8 cellular contexts compared by ENCODE assay signal in the genomic region with DNA sequence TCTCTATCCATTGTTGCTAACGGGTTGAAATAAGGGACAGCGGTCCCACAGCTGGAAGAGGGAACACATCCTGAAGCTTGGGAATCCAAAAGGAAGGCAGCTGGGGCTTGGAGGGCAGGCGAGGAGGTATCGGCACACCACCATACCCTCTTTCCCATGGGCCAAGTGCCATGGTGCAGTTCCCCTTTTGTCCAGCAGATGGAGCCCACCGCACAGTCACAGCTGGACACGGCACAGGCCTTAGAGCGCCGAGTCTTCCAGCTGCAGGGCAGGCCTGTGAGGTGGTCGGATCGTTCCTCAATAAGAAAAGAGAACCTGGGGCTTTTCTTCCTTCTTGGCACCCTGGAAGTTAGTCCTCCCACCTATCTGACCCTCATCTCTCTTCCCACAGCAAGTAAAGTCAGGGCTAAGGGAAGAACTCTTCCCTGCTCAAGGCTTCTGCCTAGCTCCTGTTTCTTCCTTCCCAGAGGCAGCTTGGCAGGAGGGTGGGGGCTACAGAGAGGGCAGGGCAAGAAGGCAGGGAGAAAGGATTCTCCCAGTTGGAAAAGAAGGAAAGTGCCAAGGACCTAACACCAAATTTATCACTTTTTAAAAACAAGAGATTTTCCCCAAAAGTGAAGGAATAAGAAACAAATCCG. TPM values are rescaled to one million over a fixed set of nuclear protein-coding genes. Genes with fewer than 3 reads are reported as not detected.
DNase-seq lines count a peak whose midpoint lies in the region; ATAC-seq, FAIRE-seq and TF ChIP-seq lines count a peak whose summit lies in the region.

No MANE protein-coding gene starts in this region.

- DNase-seq in ELR (ENCODE audit: low read depth) (peak; percentile 73), HT-29 (ENCODE audit: low spot score) (peak; percentile 84), SK-MEL-5 (ENCODE audit: low read depth, low spot score) (peak; percentile 84), Right ventricle myocardium superior (peak; percentile 90), progenitor cell of endocrine pancreas (ENCODE audit: low spot score, unreplicated experiment) (peak; percentile 90), urothelium cell line (ENCODE audit: low spot score) (peak; percentile 88)
- DNase-seq in activated naive CD4-positive, alpha-beta T cell treated with anti-CD3 and anti-CD28 coated beads for 36 hours: peak; percentile 93

- intact Hi-C loops in activated naive CD4-positive, alpha-beta T cell treated with anti-CD3 and anti-CD28 coated beads for 36 hours (cut with micrococcal nuclease): loop anchor here (1.0 kb wide), 2 partner anchors 16 to 53 kb away; no protein-coding TSS in a partner anchor
- intact Hi-C loops in Right ventricle myocardium superior (cut with DNase I): no loop called here

- peak; percentile 63 for FAIRE-seq in urothelium cell line (lab: Jason Lieb, UNC)

- CTCF ChIA-PET in activated naive CD4-positive, alpha-beta T cell treated with anti-CD3 and anti-CD28 coated beads for 36 hours (lab: Charles Lee): interaction anchor here (0.6 to 11.2 kb wide), 33 partner anchors 8 to 539 kb away, joined by 3 to 96 read pairs (median 4); a partner anchor contains a TSS

- no peak overlapping the region for H3K27ac Mint-ChIP-seq in activated naive CD4-positive, alpha-beta T cell treated with anti-CD3 and anti-CD28 coated beads for 36 hours
- H3K27ac Mint-ChIP-seq in progenitor cell of endocrine pancreas: no peak overlapping the region

- H3K4me1 Mint-ChIP-seq in activated naive CD4-positive, alpha-beta T cell treated with anti-CD3 and anti-CD28 coated beads for 36 hours (ENCODE audit: low read depth): peaks cover 5% of the 10 kb centered on the region
- peaks cover 5% of the 10 kb centered on the region for H3K4me1 Mint-ChIP-seq in progenitor cell of endocrine pancreas (ENCODE audit: low read depth)

- H3K27me3 Mint-ChIP-seq in activated naive CD4-positive, alpha-beta T cell treated with anti-CD3 and anti-CD28 coated beads for 36 hours (ENCODE audit: low read depth): peaks cover 6% of the 10 kb centered on the region
- peaks cover 39% of the 10 kb centered on the region for H3K27me3 Mint-ChIP-seq in progenitor cell of endocrine pancreas

- in situ Hi-C loops in SK-MEL-5 (cut with HindIII; ENCODE audit: low pct_unique_long_range_greater_than_20kb, low sequenced_read_pairs): no loop called here

- H3K9me3 Mint-ChIP-seq in activated naive CD4-positive, alpha-beta T cell treated with anti-CD3 and anti-CD28 coated beads for 36 hours: no peaks in the 10 kb centered on the region
- no peaks in the 10 kb centered on the region for H3K9me3 Mint-ChIP-seq in progenitor cell of endocrine pancreas (ENCODE audit: low read depth)

- no peak overlapping the region for H3K4me3 Mint-ChIP-seq in activated naive CD4-positive, alpha-beta T cell treated with anti-CD3 and anti-CD28 coated beads for 36 hours
- H3K4me3 Mint-ChIP-seq in progenitor cell of endocrine pancreas (ENCODE audit: low read depth): no peak overlapping the region

- ATAC-seq in GM21515 (IDR thresholded peaks at IDR 0.05; ENCODE audit: unreplicated experiment) (peak; percentile 97), Right ventricle myocardium superior (ENCODE audit: poor library complexity) (peak; percentile 94)

- peaks cover 6% of the 10 kb centered on the region for H3K36me3 Mint-ChIP-seq in activated naive CD4-positive, alpha-beta T cell treated with anti-CD3 and anti-CD28 coated beads for 36 hours (ENCODE audit: low read depth)
- peaks cover 5% of the 10 kb centered on the region for H3K36me3 Mint-ChIP-seq in progenitor cell of endocrine pancreas (ENCODE audit: insufficient read depth)

- peak; percentile 97 for TF ChIP-seq CTCF in progenitor cell of endocrine pancreas (IDR thresholded peaks at IDR 0.05; ENCODE audit: unreplicated experiment)

RNA-seq across cellular contexts. Expression of a gene that starts 8.6 kb away (rescaled TPM):
- not detected in 2 replicates for total RNA-seq in HT-29 (2014; rRNA removed; shearing (Covaris generic))
- total RNA-seq in SK-MEL-5 (2014; rRNA removed; shearing (Covaris generic)): 0.35 TPM in 1 of 2 replicates, not detected in the other
- 0.24 and 0.42 TPM in 2 replicates for polyA plus RNA-seq in SK-MEL-5 (2015; cell fraction: cytosol; rRNA removed)
- polyA plus RNA-seq in SK-MEL-5 (2015; cell fraction: nucleus; rRNA removed): not detected in 2 replicates
- not detected for total RNA-seq in activated naive CD4-positive, alpha-beta T cell treated with anti-CD3 and anti-CD28 coated beads for 36 hours
- total RNA-seq in Right ventricle myocardium superior (192 TPM), progenitor cell of endocrine pancreas (22.1 and 22.3 TPM in 2 replicates)

RNA-seq across cellular contexts. Expression of a gene that starts 30.4 kb away (rescaled TPM):
- total RNA-seq in HT-29 (2014; rRNA removed; shearing (Covaris generic)): not detected in 2 replicates
- 0.08 TPM in 1 of 2 replicates, not detected in the other for total RNA-seq in SK-MEL-5 (2014; rRNA removed; shearing (Covaris generic))
- not detected in 2 replicates for polyA plus RNA-seq in SK-MEL-5 (2015; cell fraction: cytosol; rRNA removed)
- 0.42 TPM in 1 of 2 replicates, not detected in the other for polyA plus RNA-seq in SK-MEL-5 (2015; cell fraction: nucleus; rRNA removed)
- total RNA-seq in activated naive CD4-positive, alpha-beta T cell treated with anti-CD3 and anti-CD28 coated beads for 36 hours: 1 to 10 TPM; 7.5 to 8.5 TPM
- total RNA-seq in Right ventricle myocardium superior (2.4 TPM), progenitor cell of endocrine pancreas (0.71 and 0.81 TPM in 2 replicates)

RNA-seq across cellular contexts. Expression of a gene that starts 54.9 kb away (rescaled TPM):
- not detected in 2 replicates for total RNA-seq in HT-29 (2014; rRNA removed; shearing (Covaris generic))
- not detected in 2 replicates for total RNA-seq in SK-MEL-5 (2014; rRNA removed; shearing (Covaris generic))
- not detected in 2 replicates for polyA plus RNA-seq in SK-MEL-5 (2015; cell fraction: cytosol; rRNA removed)
- not detected in 2 replicates for polyA plus RNA-seq in SK-MEL-5 (2015; cell fraction: nucleus; rRNA removed)
- total RNA-seq in activated naive CD4-positive, alpha-beta T cell treated with anti-CD3 and anti-CD28 coated beads for 36 hours: not detected
- total RNA-seq in Right ventricle myocardium superior (not detected), progenitor cell of endocrine pancreas (not detected in 2 replicates)

Comparison
In these comparisons a context has a peak if more than half of its experiments do, and no peak if none do; other contexts are left out.
1. Peak in every context shown above with its lines: DNase-seq and ATAC-seq.
2. RNA of a gene that starts 8.6 kb away (total RNA-seq): 192 TPM in Right ventricle myocardium superior (single experiment) and 22.1 to 22.3 TPM in progenitor cell of endocrine pancreas; not detected in HT-29, 0.35 TPM in SK-MEL-5 and not detected in activated naive CD4-positive, alpha-beta T cell treated with anti-CD3 and anti-CD28 coated beads for 36 hours; every median in the first group is over 10 times any median in the second.